ENCODE assay signal across 2 cellular contexts in genomic region chr16:86211800-86212199, GRCh38.
TF ChIP-seq lines count a peak whose summit lies in the region.

No MANE protein-coding gene starts in this region.

TF ChIP-seq in SK-N-SH treated with all-trans-retinoic acid at 6 μM for 48 hours, 23 proteins besides CTCF, POLR2A, EP300 and RAD21 (continued from another document):
- TF ChIP-seq, protein P1, sequence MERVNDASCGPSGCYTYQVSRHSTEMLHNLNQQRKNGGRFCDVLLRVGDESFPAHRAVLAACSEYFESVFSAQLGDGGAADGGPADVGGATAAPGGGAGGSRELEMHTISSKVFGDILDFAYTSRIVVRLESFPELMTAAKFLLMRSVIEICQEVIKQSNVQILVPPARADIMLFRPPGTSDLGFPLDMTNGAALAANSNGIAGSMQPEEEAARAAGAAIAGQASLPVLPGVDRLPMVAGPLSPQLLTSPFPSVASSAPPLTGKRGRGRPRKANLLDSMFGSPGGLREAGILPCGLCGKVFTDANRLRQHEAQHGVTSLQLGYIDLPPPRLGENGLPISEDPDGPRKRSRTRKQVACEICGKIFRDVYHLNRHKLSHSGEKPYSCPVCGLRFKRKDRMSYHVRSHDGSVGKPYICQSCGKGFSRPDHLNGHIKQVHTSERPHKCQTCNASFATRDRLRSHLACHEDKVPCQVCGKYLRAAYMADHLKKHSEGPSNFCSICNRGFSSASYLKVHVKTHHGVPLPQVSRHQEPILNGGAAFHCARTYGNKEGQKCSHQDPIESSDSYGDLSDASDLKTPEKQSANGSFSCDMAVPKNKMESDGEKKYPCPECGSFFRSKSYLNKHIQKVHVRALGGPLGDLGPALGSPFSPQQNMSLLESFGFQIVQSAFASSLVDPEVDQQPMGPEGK (CRISPR knock-in tag; IDR thresholded peaks at IDR 0.05; ENCODE audit: borderline replicate concordance): no peak
- TF ChIP-seq CSRNP3 (CRISPR knock-in tag; IDR thresholded peaks at IDR 0.05) (no peak), ZFP30 (CRISPR knock-in tag; IDR thresholded peaks at IDR 0.05) (no peak), TCF4 (CRISPR knock-in tag; IDR thresholded peaks at IDR 0.05; ENCODE audit: borderline replicate concordance) (no peak), POU6F1 (CRISPR knock-in tag; IDR thresholded peaks at IDR 0.05; ENCODE audit: borderline replicate concordance, low read depth) (no peak), TSHZ2 (CRISPR knock-in tag; IDR thresholded peaks at IDR 0.05) (no peak), ZNF565 (CRISPR knock-in tag; conservative IDR thresholded peaks at IDR 0.05; ENCODE audit: low read depth) (no peak)

TF ChIP-seq in HCT116, 20 proteins besides CTCF, POLR2A, EP300 and RAD21:
- TF ChIP-seq, protein P2, sequence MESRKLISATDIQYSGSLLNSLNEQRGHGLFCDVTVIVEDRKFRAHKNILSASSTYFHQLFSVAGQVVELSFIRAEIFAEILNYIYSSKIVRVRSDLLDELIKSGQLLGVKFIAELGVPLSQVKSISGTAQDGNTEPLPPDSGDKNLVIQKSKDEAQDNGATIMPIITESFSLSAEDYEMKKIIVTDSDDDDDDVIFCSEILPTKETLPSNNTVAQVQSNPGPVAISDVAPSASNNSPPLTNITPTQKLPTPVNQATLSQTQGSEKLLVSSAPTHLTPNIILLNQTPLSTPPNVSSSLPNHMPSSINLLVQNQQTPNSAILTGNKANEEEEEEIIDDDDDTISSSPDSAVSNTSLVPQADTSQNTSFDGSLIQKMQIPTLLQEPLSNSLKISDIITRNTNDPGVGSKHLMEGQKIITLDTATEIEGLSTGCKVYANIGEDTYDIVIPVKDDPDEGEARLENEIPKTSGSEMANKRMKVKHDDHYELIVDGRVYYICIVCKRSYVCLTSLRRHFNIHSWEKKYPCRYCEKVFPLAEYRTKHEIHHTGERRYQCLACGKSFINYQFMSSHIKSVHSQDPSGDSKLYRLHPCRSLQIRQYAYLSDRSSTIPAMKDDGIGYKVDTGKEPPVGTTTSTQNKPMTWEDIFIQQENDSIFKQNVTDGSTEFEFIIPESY (IDR thresholded peaks at IDR 0.05; ENCODE audit: extremely low read depth, insufficient replicate concordance, low read length): no peak
- TF ChIP-seq YY1 (IDR thresholded peaks at IDR 0.05; ENCODE audit: extremely low read depth, insufficient replicate concordance, low read depth, low read length): peak; percentile 91
- peak; percentile 58 for TF ChIP-seq POLR2AphosphoS5 (IDR thresholded peaks at IDR 0.05; ENCODE audit: low read depth, low read length)
- TF ChIP-seq MAX (IDR thresholded peaks at IDR 0.05): peak; percentile 93
- no peak for TF ChIP-seq SIN3A (IDR thresholded peaks at IDR 0.05; ENCODE audit: low read depth)
- TF ChIP-seq CBX3 (IDR thresholded peaks at IDR 0.05; ENCODE audit: low read depth): peak; percentile 91
- TF ChIP-seq SP1 (IDR thresholded peaks at IDR 0.05; ENCODE audit: low read depth): 0 out of 2 replicates have a peak, but pooled peaks have one; percentile 29
